13 cellular contexts compared by ENCODE assay signal in genomic region chr11:32225491-32226285, GRCh38.
DNase-seq lines count a peak whose midpoint lies in the region; ATAC-seq and TF ChIP-seq lines count a peak whose summit lies in the region.
"Had no signal": no experiment of that assay in that cellular context is flagged by ENCODE, and none has a peak within 500 bp of the region (broad histone marks: within the 10 kb centered on the region; RNA-seq: fewer than 3 reads in every experiment).

No MANE protein-coding gene starts in this region.

- POLR2A ChIA-PET in PC-9 (lab: Charles Lee; ENCODE audit: unreplicated experiment): no interaction called here

- H3K27ac ChIP-seq in PC-9: no peak overlapping the region
- H3K27ac ChIP-seq: A549 had no signal

- no peak for ATAC-seq in SK-N-SH treated with all-trans-retinoic acid at 6 μM for 48 hours
- ATAC-seq: A549, Right ventricle myocardium inferior had no signal

- intact Hi-C loops in PC-9 (cut with micrococcal nuclease; ENCODE audit: unreplicated experiment): no loop called here

- H3K36me3 ChIP-seq in PC-9 (ENCODE audit: low read depth): no peaks in the 10 kb centered on the region
- no peaks in the 10 kb centered on the region for H3K36me3 ChIP-seq in H7 (replicated peaks; ENCODE audit: control insufficient read depth, insufficient read depth, low read length)

- no peaks in the 10 kb centered on the region for H3F3A ChIP-seq in PC-9 (ENCODE audit: insufficient read depth, low read depth)

- H3K27me3 ChIP-seq in PC-9 (ENCODE audit: insufficient read depth, low read depth): peaks cover 16% of the 10 kb centered on the region; the same call in 1 of the 2 replicates
- no peaks in the 10 kb centered on the region for H3K27me3 ChIP-seq in H7 (ENCODE audit: control insufficient read depth, insufficient read depth, low read length)

- no peak overlapping the region for H2AFZ ChIP-seq in PC-9

- no peaks in the 10 kb centered on the region for H4K20me1 ChIP-seq in PC-9 (ENCODE audit: insufficient read depth)

- TF ChIP-seq CTCF in PC-9 (conservative IDR thresholded peaks at IDR 0.05): no peak

- no TSS peak for BruUV-seq in PC-9 (replicated peaks; lab: Mats Ljungman, UMichigan)

- no peaks in the 10 kb centered on the region for H3K9me3 ChIP-seq in PC-9 (ENCODE audit: insufficient read depth, low read depth)
- H3K9me3 ChIP-seq: A549 had no signal

- H3K4me1 ChIP-seq in PC-9 (replicated peaks; ENCODE audit: insufficient read depth): no peaks in the 10 kb centered on the region
- H3K4me1 ChIP-seq: A549 had no signal

- DNase-seq in D341Med (ENCODE audit: low spot score): peak; percentile 75
- peak in 2 of 3 experiments; percentile 43 to 89 for DNase-seq in NCI-H1417 (lab: John Stamatoyannopoulos, UW)
- peak; percentile 92 for DNase-seq in NCI-H69 (lab: John Stamatoyannopoulos, UW)
- no peak for DNase-seq in PC-9
- no peak for DNase-seq in H7
- no peak for DNase-seq in stimulated activated CD4-positive, alpha-beta T cell treated with anti-CD3 and anti-CD28 coated beads, Interleukin-4, amount 100 ng/mL, for 4 hours
- no peak for DNase-seq in mesenteric fat pad (ENCODE audit: low spot score)
- DNase-seq: H9, KBM-7, NCI-H1048 had no signal

- CTCF ChIA-PET in PC-9 (lab: Charles Lee): no interaction called here

- H3K4me3 ChIP-seq in PC-9 (no peak overlapping the region), H7 (ENCODE audit: insufficient read depth, low read depth, low read length) (no peak overlapping the region)
- H3K4me3 ChIP-seq: A549 had no signal

- no peaks in the 10 kb centered on the region for H3K9me2 ChIP-seq in PC-9 (ENCODE audit: insufficient read depth)

- no peak overlapping the region for H3K4me2 ChIP-seq in PC-9
- H3K4me2 ChIP-seq: A549 had no signal

- no peaks in the 10 kb centered on the region for H3K79me2 ChIP-seq in PC-9 (ENCODE audit: low read depth)

TF ChIP-seq in SK-N-SH treated with all-trans-retinoic acid at 6 μM for 48 hours, 23 proteins besides CTCF, POLR2A, EP300 and RAD21:
- TF ChIP-seq TCF4 (CRISPR knock-in tag; IDR thresholded peaks at IDR 0.05; ENCODE audit: borderline replicate concordance) (peak; percentile 84), CREB5 (CRISPR knock-in tag; IDR thresholded peaks at IDR 0.05; ENCODE audit: low read depth) (no peak)

Comparison
In these comparisons a context has a peak if more than half of its experiments do, and no peak if none do; other contexts are left out.
1. DNase-seq: peak in D341Med (single experiment), NCI-H1417 (2 of 3) and NCI-H69 (single experiment); none in PC-9 (0 of 2), H7 (single experiment), stimulated activated CD4-positive, alpha-beta T cell treated with anti-CD3 and anti-CD28 coated beads, Interleukin-4, amount 100 ng/mL, for 4 hours (0 of 2) and mesenteric fat pad (single experiment).